Comparison of ENCODE assay signal across 12 cellular contexts in genomic region chr13:99415851-99416331, GRCh38.
A peak's percentile ranks its signal among the peaks of the same experiment; 100 is the strongest.
DNase-seq lines count a peak whose midpoint lies in the region; ATAC-seq, FAIRE-seq and TF ChIP-seq lines count a peak whose summit lies in the region.
"Had no signal": no experiment of that assay in that cellular context is flagged by ENCODE, and none has a peak within 500 bp of the region (broad histone marks: within the 10 kb centered on the region; RNA-seq: fewer than 3 reads in every experiment).

No MANE protein-coding gene starts in this region.

- H2BK20ac ChIP-seq in H9 (ENCODE audit: low read depth, low read length, poor library complexity, severe bottlenecking), result no peak overlapping the region

- H3K14ac ChIP-seq in H9 (ENCODE audit: insufficient read depth, low read length), result no peak overlapping the region

- H3K4me1 Mint-ChIP-seq in stimulated activated naive CD8-positive, alpha-beta T cell treated with anti-CD3 and anti-CD28 coated beads, Interleukin-15, amount 100 ng/mL, for 72 hours, result peaks cover 20% of the 10 kb centered on the region
- H3K4me1 Mint-ChIP-seq in H9, result peaks cover 14 to 25% of the 10 kb centered on the region in 2 experiments

- H3K9ac ChIP-seq in H9 (ENCODE audit: extremely low read depth, insufficient read length, low read length), result no peak overlapping the region

- no peak overlapping the region for H4K5ac ChIP-seq in H9 (ENCODE audit: insufficient read length, low read depth, low read length)

- FAIRE-seq in GM19239 (lab: Jason Lieb, UNC), result no peak
- FAIRE-seq: D721Med had no signal

- H2BK15ac ChIP-seq in H9 (ENCODE audit: low read depth, low read length), result no peak overlapping the region

- no peak overlapping the region for H3K18ac ChIP-seq in H9 (ENCODE audit: insufficient read length, low read depth, low read length)

- DNase-seq in activated naive CD4-positive, alpha-beta T cell (lab: John Stamatoyannopoulos, UW), result peak in 3 of 4 experiments; percentile 26 to 55 (median 30)
- DNase-seq in activated naive CD4-positive, alpha-beta T cell treated with Interleukin-2 at 50 U/mL for 16 hours, result no peak
- peak; percentile 65 for DNase-seq in activated CD8-positive, alpha-beta memory T cell treated with anti-CD3 and anti-CD28 coated beads, Interleukin-2, amount 50 U/mL, for 4 hours
- DNase-seq in foreskin keratinocyte (no peak), H9 (no peak), GM19239 (ENCODE audit: insufficient read length, low spot score) (no peak)
- DNase-seq in stimulated activated naive CD8-positive, alpha-beta T cell treated with anti-CD3 and anti-CD28 coated beads, Interleukin-15, amount 100 ng/mL, for 72 hours, result peak; percentile 62 to 73
- DNase-seq: effector CD4-positive, alpha-beta T cell; NCI-H187 treated with DMSO at 0.1 percent for 48 hours had no signal

- no peaks in the 10 kb centered on the region; a peak in 2 of 7 replicates for H3K36me3 Mint-ChIP-seq in H9 (ENCODE audit: insufficient read depth in 1 of 3, low read depth in 3 of 3)

- H3K79me1 ChIP-seq in H9 (ENCODE audit: insufficient read depth, low read depth, low read length, poor library complexity, severe bottlenecking), result no peaks in the 10 kb centered on the region

- no peak overlapping the region for H3T11ph ChIP-seq in H9 (ENCODE audit: low read length)

- ATAC-seq in foreskin keratinocyte (peak; percentile 46), GM18909 (IDR thresholded peaks at IDR 0.05; ENCODE audit: poor library complexity, unreplicated experiment) (no peak)
- peak; percentile 81 for ATAC-seq in stimulated activated naive CD8-positive, alpha-beta T cell treated with anti-CD3 and anti-CD28 coated beads, Interleukin-15, amount 100 ng/mL, for 72 hours

- H4K91ac ChIP-seq in H9 (ENCODE audit: insufficient read length, low read depth, low read length), result no peak overlapping the region

- H3K27ac Mint-ChIP-seq in stimulated activated naive CD8-positive, alpha-beta T cell treated with anti-CD3 and anti-CD28 coated beads, Interleukin-15, amount 100 ng/mL, for 72 hours, result peak overlapping the region; percentile 1 to 74
- H3K27ac Mint-ChIP-seq in H9, result peak overlapping the region in 1 of 3 experiments; percentile 31; a peak in 1 of 7 replicates

- no peak overlapping the region for H4K8ac ChIP-seq in H9 (replicated peaks; ENCODE audit: insufficient read length, low read depth, low read length)

- TF ChIP-seq CTCF in foreskin keratinocyte (conservative IDR thresholded peaks at IDR 0.05) (no peak), H9 (conservative IDR thresholded peaks at IDR 0.05) (no peak)

- H3K23me2 ChIP-seq in H9 (ENCODE audit: insufficient read length, low read depth, low read length, poor library complexity, severe bottlenecking), result no peaks in the 10 kb centered on the region

- peaks cover 28% of the 10 kb centered on the region for H3K27me3 ChIP-seq in foreskin keratinocyte
- H3K27me3 ChIP-seq in H9 (ENCODE audit: insufficient read depth, low read length), result no peaks in the 10 kb centered on the region
- H3K27me3 ChIP-seq: upper lobe of left lung had no signal

- no peak overlapping the region for H3K56ac ChIP-seq in H9 (ENCODE audit: insufficient read length, low read depth, low read length)

- no peak overlapping the region for H2BK120ac ChIP-seq in H9 (ENCODE audit: low read depth, low read length, poor library complexity, severe bottlenecking)

- H3K9me3 Mint-ChIP-seq in stimulated activated naive CD8-positive, alpha-beta T cell treated with anti-CD3 and anti-CD28 coated beads, Interleukin-15, amount 100 ng/mL, for 72 hours, result peaks cover 6 to 8% of the 10 kb centered on the region in 2 donors
- peaks cover 3 to 6% of the 10 kb centered on the region in 2 experiments; a peak in 2 of 5 replicates for H3K9me3 Mint-ChIP-seq in H9

- H3K27ac ChIP-seq in foreskin keratinocyte (no peak overlapping the region), H9 (ENCODE audit: insufficient read length, low read depth, low read length) (no peak overlapping the region)

- H2AK5ac ChIP-seq in H9 (ENCODE audit: insufficient read length, low read length), result no peak overlapping the region

- no peak overlapping the region for H3K4me3 Mint-ChIP-seq in stimulated activated naive CD8-positive, alpha-beta T cell treated with anti-CD3 and anti-CD28 coated beads, Interleukin-15, amount 100 ng/mL, for 72 hours
- no peak overlapping the region for H3K4me3 Mint-ChIP-seq in H9

- H3K4me2 ChIP-seq in H9 (ENCODE audit: insufficient read depth, insufficient read length, low read length), result no peak overlapping the region

- no CpG with 5 or more reads among the region's 14 CpGs for WGBS in H9 (ENCODE audit: extremely low coverage, insufficient read length, low lambda C conversion rate)

- H4K20me1 ChIP-seq in H9 (ENCODE audit: control insufficient read depth, insufficient read depth, insufficient read length), result no peaks in the 10 kb centered on the region

- H3K9me3 ChIP-seq in H9 (ENCODE audit: control insufficient read depth, low read depth, low read length), result no peaks in the 10 kb centered on the region
- H3K9me3 ChIP-seq: upper lobe of left lung had no signal

- H3K4ac ChIP-seq in H9 (ENCODE audit: low read depth, low read length), result no peak overlapping the region

- no peaks in the 10 kb centered on the region for H3K79me2 ChIP-seq in H9 (ENCODE audit: insufficient read depth, low read length)

- no peak overlapping the region for H2BK5ac ChIP-seq in H9 (ENCODE audit: insufficient read length, low read length)

- H3K27me3 Mint-ChIP-seq in stimulated activated naive CD8-positive, alpha-beta T cell treated with anti-CD3 and anti-CD28 coated beads, Interleukin-15, amount 100 ng/mL, for 72 hours, result no peaks in the 10 kb centered on the region
- peaks cover 20% of the 10 kb centered on the region for H3K27me3 Mint-ChIP-seq in H9 (ENCODE audit: low read depth)

- H3K4me1 ChIP-seq in foreskin keratinocyte, result no peaks in the 10 kb centered on the region
- H3K4me1 ChIP-seq in H9 (ENCODE audit: insufficient read depth, low read length), result peaks cover 1% of the 10 kb centered on the region; the same call in 1 of the 2 replicates

- no peak overlapping the region for H2AFZ ChIP-seq in H9 (ENCODE audit: low read length)

- no peak overlapping the region for H3K23ac ChIP-seq in H9 (ENCODE audit: insufficient read length, low read depth, low read length)

- H2BK12ac ChIP-seq in H9 (ENCODE audit: insufficient read length, low read depth, low read length), result no peak overlapping the region

Comparison
In these comparisons a context has a peak if more than half of its experiments do, and no peak if none do; other contexts are left out.
1. DNase-seq: peak in activated naive CD4-positive, alpha-beta T cell (3 of 4), activated CD8-positive, alpha-beta memory T cell treated with anti-CD3 and anti-CD28 coated beads, Interleukin-2, amount 50 U/mL, for 4 hours (single experiment) and stimulated activated naive CD8-positive, alpha-beta T cell treated with anti-CD3 and anti-CD28 coated beads, Interleukin-15, amount 100 ng/mL, for 72 hours (2 of 2); none in activated naive CD4-positive, alpha-beta T cell treated with Interleukin-2 at 50 U/mL for 16 hours (single experiment), foreskin keratinocyte (0 of 2), H9 (single experiment) and GM19239 (single experiment).